ENCODE assay signal across 13 cellular contexts in genomic region chr11:17314232-17314547, GRCh38. TPM values are rescaled to one million over a fixed set of nuclear protein-coding genes. Genes with fewer than 3 reads are reported as not detected.
DNase-seq lines count a peak whose midpoint lies in the region; ATAC-seq, FAIRE-seq and TF ChIP-seq lines count a peak whose summit lies in the region.
"Had no signal": no experiment of that assay in that cellular context is flagged by ENCODE, and none has a peak within 500 bp of the region (broad histone marks: within the 10 kb centered on the region; RNA-seq: fewer than 3 reads in every experiment).

No MANE protein-coding gene starts in this region.

- H3K9me1 ChIP-seq in keratinocyte (ENCODE audit: control insufficient read depth, extremely low read depth, insufficient read depth, low read length) = no peaks in the 10 kb centered on the region

- no peaks in the 10 kb centered on the region for H3K4me1 Mint-ChIP-seq in activated T-cell treated with anti-CD3 and anti-CD28 coated beads, Interleukin-2, amount 50 U/mL, for 4 hours (ENCODE audit: low read depth)
- H3K4me1 Mint-ChIP-seq: activated naive CD8-positive, alpha-beta T cell treated with anti-CD3 and anti-CD28 coated beads, Interleukin-2, amount 50 U/mL, for 24 hours had no signal

- no peaks in the 10 kb centered on the region for H3K9me3 Mint-ChIP-seq in activated T-cell treated with anti-CD3 and anti-CD28 coated beads, Interleukin-2, amount 50 U/mL, for 4 hours
- H3K9me3 Mint-ChIP-seq: activated naive CD8-positive, alpha-beta T cell treated with anti-CD3 and anti-CD28 coated beads, Interleukin-2, amount 50 U/mL, for 24 hours had no signal

- no peaks in the 10 kb centered on the region for H3K4me1 ChIP-seq in A673 (ENCODE audit: insufficient read depth, low read length, poor library complexity, severe bottlenecking)
- H3K4me1 ChIP-seq in HEK293 (ENCODE audit: control insufficient read depth, insufficient read depth, low read length) = no peaks in the 10 kb centered on the region
- H3K4me1 ChIP-seq in keratinocyte (ENCODE audit: control insufficient read depth, extremely low read depth, insufficient read depth, low read length) = peaks cover 22% of the 10 kb centered on the region
- H3K4me1 ChIP-seq: esophagus muscularis mucosa had no signal

- H2AFZ ChIP-seq in keratinocyte (ENCODE audit: control insufficient read depth, low read length) = peak overlapping the region; percentile 68

- peak; percentile 49 for DNase-seq in A673 (ENCODE audit: low spot score)
- peak; percentile 78 for DNase-seq in amniotic stem cell (lab: John Stamatoyannopoulos, UW)
- no peak for DNase-seq in keratinocyte (ENCODE audit: low read depth, low spot score)
- no peak for DNase-seq in activated T-cell treated with anti-CD3 and anti-CD28 coated beads, Interleukin-2, amount 50 U/mL, for 4 hours
- DNase-seq: activated naive CD8-positive, alpha-beta T cell treated with anti-CD3 and anti-CD28 coated beads, Interleukin-2, amount 50 U/mL, for 24 hours; NCI-H774; small intestine had no signal

- H3K9me3 ChIP-seq in A673 (ENCODE audit: low read depth, low read length, poor library complexity, severe bottlenecking) = no peaks in the 10 kb centered on the region
- H3K9me3 ChIP-seq in HEK293 (ENCODE audit: control insufficient read depth, insufficient read depth, low read depth, low read length) = no peaks in the 10 kb centered on the region
- no peaks in the 10 kb centered on the region for H3K9me3 ChIP-seq in keratinocyte (ENCODE audit: control insufficient read depth, low read depth, low read length)
- H3K9me3 ChIP-seq: esophagus muscularis mucosa had no signal

- peaks cover 19% of the 10 kb centered on the region for H3K36me3 Mint-ChIP-seq in activated T-cell treated with anti-CD3 and anti-CD28 coated beads, Interleukin-2, amount 50 U/mL, for 4 hours (ENCODE audit: insufficient read depth)

- H3K27me3 ChIP-seq in A673 (replicated peaks; ENCODE audit: insufficient read depth, low read depth, low read length, poor library complexity) (no peaks in the 10 kb centered on the region), keratinocyte (ENCODE audit: control insufficient read depth, extremely low read depth, insufficient read depth, low read length) (no peaks in the 10 kb centered on the region)
- H3K27me3 ChIP-seq: esophagus muscularis mucosa had no signal

- no peak overlapping the region for H3K27ac ChIP-seq in A673 (ENCODE audit: low read depth, low read length, poor library complexity, severe bottlenecking)
- H3K27ac ChIP-seq in HEK293 (ENCODE audit: extremely low read depth, low read depth, low read length) = 0 out of 2 replicates have a peak overlapping the region, but pooled peaks have one; percentile 19
- peak overlapping the region; percentile 62 for H3K27ac ChIP-seq in keratinocyte (ENCODE audit: control insufficient read depth, insufficient read depth, low read length)
- H3K27ac ChIP-seq: C4-2B, esophagus muscularis mucosa had no signal

- H3K4me3 Mint-ChIP-seq in activated T-cell treated with anti-CD3 and anti-CD28 coated beads, Interleukin-2, amount 50 U/mL, for 4 hours = no peak overlapping the region
- H3K4me3 Mint-ChIP-seq: activated naive CD8-positive, alpha-beta T cell treated with anti-CD3 and anti-CD28 coated beads, Interleukin-2, amount 50 U/mL, for 24 hours had no signal

- BruUV-seq in A673 (replicated peaks; lab: Mats Ljungman, UMichigan) = no TSS peak

- peak; percentile 96 for FAIRE-seq in keratinocyte (lab: Jason Lieb, UNC)
- FAIRE-seq: small intestine had no signal

- peak overlapping the region; percentile 70 for H3K4me2 ChIP-seq in keratinocyte (ENCODE audit: control insufficient read depth, extremely low read depth, insufficient read depth, low read depth, low read length)

- no peak overlapping the region for H3K9ac ChIP-seq in keratinocyte (ENCODE audit: control insufficient read depth, extremely low read depth, insufficient read depth, low read length)

- H3K27me3 Mint-ChIP-seq in activated T-cell treated with anti-CD3 and anti-CD28 coated beads, Interleukin-2, amount 50 U/mL, for 4 hours (ENCODE audit: low read depth) = no peaks in the 10 kb centered on the region
- H3K27me3 Mint-ChIP-seq: activated naive CD8-positive, alpha-beta T cell treated with anti-CD3 and anti-CD28 coated beads, Interleukin-2, amount 50 U/mL, for 24 hours had no signal

- no peak overlapping the region for H3K4me3 ChIP-seq in A673 (ENCODE audit: low read depth, low read length, poor library complexity, severe bottlenecking)
- H3K4me3 ChIP-seq in HEK293 (ENCODE audit: low read depth, low read length) = no peak overlapping the region
- H3K4me3 ChIP-seq in keratinocyte (ENCODE audit: control insufficient read depth in 2 of 3, extremely low read depth in 1 of 3, insufficient read depth in 2 of 3, low read depth in 1 of 3, low read length in 3 of 3) = no peak overlapping the region
- H3K4me3 ChIP-seq: esophagus muscularis mucosa had no signal

- TF ChIP-seq CTCF in A673 (conservative IDR thresholded peaks at IDR 0.05; ENCODE audit: low read depth, low read length) (no peak), HEK293 (tag by site-specific recombination; IDR thresholded peaks at IDR 0.05) (no peak), keratinocyte (optimal IDR thresholded peaks at IDR 0.05 in 1 of 3, IDR thresholded peaks at IDR 0.05 in 1 of 3, conservative IDR thresholded peaks at IDR 0.05 in 1 of 3; ENCODE audit: extremely low read depth in 1 of 3, insufficient read depth in 2 of 3, low read length in 3 of 3) (no peak)

- dilution Hi-C loops in keratinocyte (cut with MboI; ENCODE audit: extremely low pct_ligation_motif_present, low sequenced_read_pairs) = no loop called here

- ATAC-seq in GM19035 (IDR thresholded peaks at IDR 0.05; ENCODE audit: unreplicated experiment) (no peak), GM18909 (IDR thresholded peaks at IDR 0.05; ENCODE audit: poor library complexity, unreplicated experiment) (no peak), HG02798 (IDR thresholded peaks at IDR 0.05; ENCODE audit: poor library complexity, unreplicated experiment) (no peak)
- no peak for ATAC-seq in activated T-cell treated with anti-CD3 and anti-CD28 coated beads, Interleukin-2, amount 50 U/mL, for 4 hours

- H3K36me3 ChIP-seq in A673 (ENCODE audit: insufficient read depth, low read length, poor library complexity, severe bottlenecking) (no peaks in the 10 kb centered on the region), HEK293 (ENCODE audit: control insufficient read depth in 2 of 2, insufficient read depth in 1 of 2, low read length in 2 of 2) (peaks cover 3 to 25% of the 10 kb centered on the region in 2 experiments; a peak in 2 of 3 replicates), keratinocyte (ENCODE audit: control insufficient read depth in 2 of 2, extremely low read depth in 1 of 2, insufficient read depth in 2 of 2, low read length in 2 of 2) (peaks cover 0 to 7% of the 10 kb centered on the region in 2 experiments)

- H3K79me2 ChIP-seq in keratinocyte (ENCODE audit: control insufficient read depth, insufficient read depth, low read length) = no peaks in the 10 kb centered on the region

- CTCF ChIA-PET in A673 (lab: Charles Lee) = no interaction called here
- CTCF ChIA-PET in HEK293 (lab: Yijun Ruan, JAX) = no interaction called here

- no peaks in the 10 kb centered on the region for H4K20me1 ChIP-seq in keratinocyte (ENCODE audit: control insufficient read depth, extremely low read depth, insufficient read depth, low read length)

- POLR2A ChIA-PET in A673 (lab: Charles Lee; ENCODE audit: low non-redundant PET) (no interaction called here), HEK293 (lab: Yijun Ruan, JAX) (interaction anchor here (0.7 kb wide), 1 partner anchor 38 kb away, joined by 3 read pairs; the partner anchor contains the start of gene NCR3LG1)

- intact Hi-C loops in A673 (cut with micrococcal nuclease; ENCODE audit: unreplicated experiment) = no loop called here

TF ChIP-seq in HEK293, 187 proteins besides CTCF, POLR2A, EP300 and RAD21 (continues in another document):
- peak; percentile 96 for TF ChIP-seq TRIM28 (IDR thresholded peaks at IDR 0.05; ENCODE audit: borderline replicate concordance, low read length)
- TF ChIP-seq OSR2 (tag by site-specific recombination; IDR thresholded peaks at IDR 0.05) = peak; percentile 51
- TF ChIP-seq ZNF23 (tag by site-specific recombination; IDR thresholded peaks at IDR 0.05; ENCODE audit: borderline replicate concordance) = no peak
- peak; percentile 49; the same call in 1 of the 2 replicates for TF ChIP-seq ATF2 (tag by site-specific recombination; IDR thresholded peaks at IDR 0.05; ENCODE audit: low read depth)

RNA-seq across cellular contexts. Expression of gene NCR3LG1, which starts 37.4 kb away (rescaled TPM):
- 5.0 and 5.8 TPM in 2 replicates for total RNA-seq in A673 (2021)
- polyA plus RNA-seq in keratinocyte = 3.2 to 3.9 TPM (median 3.5 TPM) in 3 replicates
- polyA plus RNA-seq in keratinocyte (2011; ENCODE audit: low read depth) = 1.3 TPM
- 1.2 and 1.4 TPM in 2 replicates for polyA plus RNA-seq in keratinocyte (2011; cell fraction: cytosol; rRNA removed)
- 9.6 TPM in 2 replicates for polyA plus RNA-seq in keratinocyte (2011; cell fraction: nucleus; rRNA removed)
- 1.6 and 2.2 TPM in 2 replicates for polyA plus RNA-seq in keratinocyte (2012; ENCODE audit: low replicate concordance)
- 4.6 to 9.3 TPM (median 6.4 TPM) in 3 replicates for polyA minus RNA-seq in keratinocyte
- polyA minus RNA-seq in keratinocyte (2011; cell fraction: cytosol; rRNA and poly(A)+ RNA removed) = 4.8 TPM
- 9.8 and 15.9 TPM in 2 replicates for polyA minus RNA-seq in keratinocyte (2011; cell fraction: nucleus; rRNA and poly(A)+ RNA removed)
- 1 to 10 TPM; 3.2 to 4.2 (median 3.4) TPM for total RNA-seq in activated T-cell treated with anti-CD3 and anti-CD28 coated beads, Interleukin-2, amount 50 U/mL, for 4 hours

RNA-seq across cellular contexts. Expression of gene NUCB2, which starts 37.7 kb away (rescaled TPM):
- 39.6 and 46.2 TPM in 2 replicates for total RNA-seq in A673 (2021)
- polyA plus RNA-seq in keratinocyte = 23.2 to 44.2 TPM (median 39.0 TPM) in 3 replicates
- 92.4 TPM for polyA plus RNA-seq in keratinocyte (2011; ENCODE audit: low read depth)
- polyA plus RNA-seq in keratinocyte (2011; cell fraction: cytosol; rRNA removed) = 22.2 and 32.6 TPM in 2 replicates
- polyA plus RNA-seq in keratinocyte (2011; cell fraction: nucleus; rRNA removed) = 23.2 and 32.7 TPM in 2 replicates
- 23.1 and 58.6 TPM in 2 replicates for polyA plus RNA-seq in keratinocyte (2012; ENCODE audit: low replicate concordance)
- 11.5 to 36.1 TPM (median 18.2 TPM) in 3 replicates for polyA minus RNA-seq in keratinocyte
- 29.7 TPM for polyA minus RNA-seq in keratinocyte (2011; cell fraction: cytosol; rRNA and poly(A)+ RNA removed)
- 11.2 and 26.5 TPM in 2 replicates for polyA minus RNA-seq in keratinocyte (2011; cell fraction: nucleus; rRNA and poly(A)+ RNA removed)
- total RNA-seq in activated T-cell treated with anti-CD3 and anti-CD28 coated beads, Interleukin-2, amount 50 U/mL, for 4 hours = 10 to 100 TPM; 18.5 to 22.3 (median 19.6) TPM

Comparison
In these comparisons a context has a peak if more than half of its experiments do, and no peak if none do; other contexts are left out.
1. DNase-seq: peak in A673 (single experiment) and amniotic stem cell (single experiment); none in keratinocyte (single experiment) and activated T-cell treated with anti-CD3 and anti-CD28 coated beads, Interleukin-2, amount 50 U/mL, for 4 hours (single experiment).